In the genomic region with DNA sequence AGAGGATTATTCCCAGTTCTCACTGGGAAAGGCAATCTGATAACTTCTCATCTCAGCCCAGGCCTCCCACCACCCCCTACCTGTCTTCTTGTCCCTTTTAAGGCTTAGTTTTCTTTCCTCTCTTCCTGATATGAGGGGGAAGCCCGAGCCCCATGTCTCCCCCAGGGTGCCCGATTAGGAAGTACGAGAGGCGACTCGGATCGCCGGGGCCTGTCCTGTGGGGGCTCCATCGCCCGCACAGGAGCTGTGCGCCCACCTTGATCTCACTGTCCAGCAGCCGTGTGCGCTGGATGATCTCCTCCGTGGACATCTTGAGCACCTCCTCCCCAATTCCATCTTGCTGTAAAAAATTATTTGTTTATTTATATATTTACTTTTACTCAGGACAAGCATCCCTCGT, we compare ENCODE assay signal across 8 cellular contexts. TPM values are rescaled to one million over a fixed set of nuclear protein-coding genes. Genes with fewer than 3 reads are reported as not detected.
DNase-seq lines count a peak whose midpoint lies in the region; ATAC-seq and TF ChIP-seq lines count a peak whose summit lies in the region.

No MANE protein-coding gene starts in this region.

- H3K36me3 ChIP-seq in BE2C = peaks cover 29% of the 10 kb centered on the region

- TF ChIP-seq CTCF in BE2C (IDR thresholded peaks at IDR 0.05; ENCODE audit: low read depth, low read length) = no peak
- TF ChIP-seq CTCF in LNCaP clone FGC (IDR thresholded peaks at IDR 0.05; ENCODE audit: control insufficient read depth, extremely low read depth, insufficient read depth) = no peak

- no peaks in the 10 kb centered on the region for H3K9me3 Mint-ChIP-seq in dendritic cell treated with granulocyte-macrophage colony-stimulating factor and Interleukin-4, amounts not matched to agents 40 ng/mL and 50 ng/mL, for 4 days
- H3K9me3 Mint-ChIP-seq in naive thymus-derived CD8-positive, alpha-beta T cell = no peaks in the 10 kb centered on the region

- no peaks in the 10 kb centered on the region for H3K27me3 Mint-ChIP-seq in dendritic cell treated with granulocyte-macrophage colony-stimulating factor and Interleukin-4, amounts not matched to agents 40 ng/mL and 50 ng/mL, for 4 days
- no peaks in the 10 kb centered on the region for H3K27me3 Mint-ChIP-seq in naive thymus-derived CD8-positive, alpha-beta T cell

- no peak for ATAC-seq in naive thymus-derived CD8-positive, alpha-beta T cell
- no peak for ATAC-seq in HG02884 (IDR thresholded peaks at IDR 0.05; ENCODE audit: unreplicated experiment)

- peaks cover 24% of the 10 kb centered on the region for H3K4me1 Mint-ChIP-seq in dendritic cell treated with granulocyte-macrophage colony-stimulating factor and Interleukin-4, amounts not matched to agents 40 ng/mL and 50 ng/mL, for 4 days (ENCODE audit: low read depth)
- peaks cover 13 to 30% (median 29%) of the 10 kb centered on the region in 4 donors for H3K4me1 Mint-ChIP-seq in naive thymus-derived CD8-positive, alpha-beta T cell

- H3K9me3 ChIP-seq in BE2C = no peaks in the 10 kb centered on the region

- intact Hi-C loops in dendritic cell treated with granulocyte-macrophage colony-stimulating factor and Interleukin-4, amounts not matched to agents 40 ng/mL and 50 ng/mL, for 4 days (cut with micrococcal nuclease) = no loop called here

- DNase-seq in BE2C (no peak), LNCaP clone FGC (ENCODE audit: low read depth) (no peak), NCI-H510A treated with DMSO at 0.1 percent for 48 hours (lab: John Stamatoyannopoulos, UW) (no peak), OCI-M2 (lab: John Stamatoyannopoulos, UW; ENCODE audit: unreplicated experiment) (no peak)
- peak in 1 of 10 donors; percentile 41 for DNase-seq in naive thymus-derived CD8-positive, alpha-beta T cell
- DNase-seq in NK-92 treated with Interleukin-12 subunit alpha and Interleukin-12 subunit beta, amount 100 ng/mL, for 24 hours (lab: John Stamatoyannopoulos, UW) = no peak

- peaks cover 58% of the 10 kb centered on the region for H3K36me3 Mint-ChIP-seq in dendritic cell treated with granulocyte-macrophage colony-stimulating factor and Interleukin-4, amounts not matched to agents 40 ng/mL and 50 ng/mL, for 4 days (ENCODE audit: low read depth)
- H3K36me3 Mint-ChIP-seq in naive thymus-derived CD8-positive, alpha-beta T cell = peaks cover 0 to 41% (median 6%) of the 10 kb centered on the region in 3 donors

- no peaks in the 10 kb centered on the region for H3K27me3 ChIP-seq in BE2C

- H3K4me3 ChIP-seq in BE2C (ENCODE audit: low read depth, low read length) (peak overlapping the region; percentile 88), LNCaP clone FGC (ENCODE audit: low read depth, low read length) (peak overlapping the region; percentile 88)

- peak overlapping the region; percentile 99 for H3K4me3 Mint-ChIP-seq in dendritic cell treated with granulocyte-macrophage colony-stimulating factor and Interleukin-4, amounts not matched to agents 40 ng/mL and 50 ng/mL, for 4 days
- peak overlapping the region; percentile 98 to 100 (median 99) for H3K4me3 Mint-ChIP-seq in naive thymus-derived CD8-positive, alpha-beta T cell

- POLR2A ChIA-PET in naive thymus-derived CD8-positive, alpha-beta T cell (lab: Charles Lee) = interaction anchor here (1.0 to 4.1 kb wide), 11 partner anchors 9 to 422 kb away, joined by 3 to 36 read pairs (median 5); a partner anchor contains a TSS

- H3K27ac Mint-ChIP-seq in dendritic cell treated with granulocyte-macrophage colony-stimulating factor and Interleukin-4, amounts not matched to agents 40 ng/mL and 50 ng/mL, for 4 days = peak overlapping the region; percentile 98
- H3K27ac Mint-ChIP-seq in naive thymus-derived CD8-positive, alpha-beta T cell = peak overlapping the region; percentile 53 to 100 (median 98)

- H3K4me1 ChIP-seq in BE2C = no peaks in the 10 kb centered on the region

RNA-seq across cellular contexts. Expression of a gene that starts 0.6 kb away (rescaled TPM):
- polyA plus RNA-seq in BE2C (2012; ENCODE audit: insufficient read depth, insufficient read length, low read depth) = 230 TPM
- total RNA-seq in naive thymus-derived CD8-positive, alpha-beta T cell = 10 to 100 TPM; 58.4 to 60.0 TPM
- 100 to 1,000 TPM in 1 of 3 donors, 10 to 100 TPM in 2; 91.5 to 106 (median 94.0) TPM for polyA plus RNA-seq in naive thymus-derived CD8-positive, alpha-beta T cell

RNA-seq across cellular contexts. Expression of a gene that starts 17.2 kb away (rescaled TPM):
- polyA plus RNA-seq in BE2C (2012; ENCODE audit: insufficient read depth, insufficient read length, low read depth) = 41.0 TPM
- total RNA-seq in naive thymus-derived CD8-positive, alpha-beta T cell = 10 to 100 TPM; 63.2 to 63.9 TPM
- 10 to 100 TPM; 23.8 to 41.9 (median 24.4) TPM for polyA plus RNA-seq in naive thymus-derived CD8-positive, alpha-beta T cell

RNA-seq across cellular contexts. Expression of a gene that starts 23.3 kb away (rescaled TPM):
- not detected for polyA plus RNA-seq in BE2C (2012; ENCODE audit: insufficient read depth, insufficient read length, low read depth)
- total RNA-seq in naive thymus-derived CD8-positive, alpha-beta T cell = 1 to 10 TPM; 1.3 to 1.5 TPM
- polyA plus RNA-seq in naive thymus-derived CD8-positive, alpha-beta T cell = not detected

RNA-seq across cellular contexts. Expression of a gene that starts 47.3 kb away (rescaled TPM):
- 0.63 TPM for polyA plus RNA-seq in BE2C (2012; ENCODE audit: insufficient read depth, insufficient read length, low read depth)
- total RNA-seq in naive thymus-derived CD8-positive, alpha-beta T cell = 1 to 10 TPM; 3.4 to 4.7 TPM
- not detected for polyA plus RNA-seq in naive thymus-derived CD8-positive, alpha-beta T cell
